In the genomic region with DNA sequence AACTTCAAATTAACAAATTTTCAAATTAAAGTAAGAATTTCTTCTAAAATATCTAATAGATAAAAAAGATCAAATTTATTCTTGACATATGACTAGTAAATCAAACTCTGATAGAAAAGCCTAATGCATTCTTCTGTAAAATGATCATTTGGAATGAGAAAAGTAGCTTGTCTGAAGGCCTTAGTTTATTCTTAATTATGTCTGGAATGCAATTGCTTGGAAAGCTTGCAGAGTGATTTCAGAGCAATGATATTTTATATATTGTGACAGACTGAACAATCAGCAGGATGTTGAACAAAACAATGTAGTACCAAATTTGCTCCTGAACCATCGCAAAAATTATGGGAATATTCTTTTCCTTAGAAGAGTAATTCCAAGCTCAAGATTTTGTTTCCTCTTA, we compare ENCODE assay signal across 22 cellular contexts.
"Had no signal": no experiment of that assay in that cellular context is flagged by ENCODE, and none has a peak within 500 bp of the region (broad histone marks: within the 10 kb centered on the region; RNA-seq: fewer than 3 reads in every experiment).

No MANE protein-coding gene starts in this region.

- ATAC-seq: activated CD8-positive, alpha-beta T cell treated with anti-CD3 and anti-CD28 coated beads for 36 hours; activated naive CD4-positive, alpha-beta T cell treated with anti-CD3 and anti-CD28 coated beads, Interleukin-2, amount 50 U/mL, for 72 hours; activated T-cell treated with anti-CD3 and anti-CD28 coated beads, Interleukin-2, amount 50 U/mL, for 4 hours; Panc1 had no signal

- DNase-seq: activated CD4-positive, alpha-beta T cell treated with anti-CD3 and anti-CD28 coated beads, Interleukin-2, amount 10 ng/mL, durations not matched to agents 24 days and 14 days; activated CD4-positive, alpha-beta T cell treated with anti-CD3 and anti-CD28 coated beads, Interleukin-2, amount 50 U/mL, for 4 hours; activated CD8-positive, alpha-beta T cell treated with anti-CD3 and anti-CD28 coated beads for 36 hours; activated gamma-delta T cell treated with Interleukin-2 at 50 U/mL for 16 hours; activated naive CD4-positive, alpha-beta T cell treated with anti-CD3 and anti-CD28 coated beads for 36 hours; activated T-cell treated with anti-CD3 and anti-CD28 coated beads, Interleukin-2, amount 50 U/mL, for 4 hours; anterior cingulate cortex; caudate nucleus; cerebellar nuclear complex; Karpas-422; KBM-7; NCI-H1105; NCI-H1417 treated with DMSO at 0.1 percent for 48 hours; NCI-H187 treated with DMSO at 0.1 percent for 48 hours; NCI-H2081; NCI-H226; NCI-H446 treated with DMSO at 0.1 percent for 48 hours; NCI-H524 treated with DMSO at 0.1 percent for 48 hours; RPMI8226; SIG-M5 had no signal
